Comparison of ENCODE assay signal across 8 cellular contexts in the genomic region with DNA sequence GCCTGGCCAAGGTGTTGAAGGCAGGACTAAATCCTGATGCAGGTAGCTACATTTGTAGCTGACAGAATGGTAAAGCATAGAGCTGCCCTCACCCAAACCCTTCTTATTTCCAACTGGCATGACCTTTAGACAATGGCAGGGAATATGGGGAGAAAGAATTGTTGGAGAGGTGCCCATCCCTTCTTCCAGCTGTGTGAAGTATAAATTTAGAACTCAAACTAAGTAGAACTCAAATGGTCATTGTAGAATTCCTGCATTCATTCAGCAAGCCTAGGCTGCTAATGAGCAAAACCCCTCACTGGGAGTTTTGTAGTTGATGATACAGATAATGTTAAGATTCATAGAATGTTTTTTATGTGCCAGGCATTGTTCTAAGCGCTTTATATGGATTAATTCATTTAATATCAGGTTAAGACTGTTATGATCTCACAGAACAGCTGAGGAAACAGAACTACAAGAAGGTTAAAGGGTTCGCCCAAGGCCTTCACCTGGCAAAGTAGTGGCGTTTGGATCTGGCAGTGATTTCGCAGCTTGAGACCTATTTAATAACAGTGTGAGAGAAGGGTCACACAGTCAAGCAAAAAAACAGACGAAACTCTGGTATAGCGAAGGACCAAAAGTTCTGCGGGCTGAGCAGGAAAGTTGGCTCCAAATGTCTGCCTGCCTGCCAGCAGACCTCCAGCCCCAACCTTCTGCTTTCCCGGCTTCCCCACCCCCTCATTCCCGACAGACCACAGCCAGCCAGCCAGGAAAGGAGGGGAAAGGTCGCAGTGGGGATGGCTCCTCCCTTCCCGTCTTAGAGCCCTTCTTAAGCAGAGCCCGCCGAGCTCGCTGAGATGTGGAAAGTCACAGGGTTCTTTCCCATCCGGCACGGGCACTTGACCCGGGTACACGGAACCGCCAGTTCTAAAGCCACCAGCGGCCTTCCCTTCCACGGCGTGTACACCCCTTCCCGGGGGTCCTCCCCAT. TPM values are rescaled to one million over a fixed set of nuclear protein-coding genes. Genes with fewer than 3 reads are reported as not detected.
A peak's percentile ranks its signal among the peaks of the same experiment; 100 is the strongest.
DNase-seq lines count a peak whose midpoint lies in the region; ATAC-seq, FAIRE-seq and TF ChIP-seq lines count a peak whose summit lies in the region.

No MANE protein-coding gene starts in this region.

- peak overlapping the region; percentile 95 for H3K4me3 Mint-ChIP-seq in Calu3 (ENCODE audit: low read depth, unreplicated experiment)
- peak overlapping the region; percentile 24 for H3K4me3 Mint-ChIP-seq in activated CD8-positive, alpha-beta T cell treated with anti-CD3 and anti-CD28 coated beads for 36 hours

- intact Hi-C loops in Calu3 (cut with micrococcal nuclease; ENCODE audit: unreplicated experiment), result no loop called here
- intact Hi-C loops in activated CD8-positive, alpha-beta T cell treated with anti-CD3 and anti-CD28 coated beads for 36 hours (cut with micrococcal nuclease), result loop anchor here (10.0 kb wide), 1 partner anchor 49 kb away; the partner anchor contains the start of gene IMPDH1
- intact Hi-C loops in left cardiac atrium (cut with DNase I), result no loop called here
- intact Hi-C loops in pancreas (cut with DNase I), result no loop called here

- WGBS in pancreas, 2 donors, result 23 to 26% methylated on average over 21 to 23 of the region's 23 CpGs

- peak overlapping the region in 1 of 4 donors; percentile 74 for H3K4me3 ChIP-seq in pancreas

- ATAC-seq in activated CD8-positive, alpha-beta T cell treated with anti-CD3 and anti-CD28 coated beads for 36 hours, result no peak
- ATAC-seq in left cardiac atrium (peak; percentile 81 to 87), pancreas (peak; percentile 65 to 81 (median 74))

- TF ChIP-seq CTCF in Calu3 (IDR thresholded peaks at IDR 0.05; ENCODE audit: unreplicated experiment) (no peak), pancreas (IDR thresholded peaks at IDR 0.05) (no peak), GM20000 (IDR thresholded peaks at IDR 0.05; ENCODE audit: extremely low read depth, missing control alignments) (no peak)
- TF ChIP-seq CTCF in activated CD8-positive, alpha-beta T cell treated with anti-CD3 and anti-CD28 coated beads for 36 hours (IDR thresholded peaks at IDR 0.05), result no peak

- BruUV-seq in Calu3 (replicated peaks; lab: Mats Ljungman, UMichigan), result no TSS peak

- H3K36me3 ChIP-seq in pancreas, result no peaks in the 10 kb centered on the region

- peaks cover 38% of the 10 kb centered on the region for H3K36me3 Mint-ChIP-seq in Calu3 (ENCODE audit: insufficient read depth, unreplicated experiment)
- peaks cover 33% of the 10 kb centered on the region for H3K36me3 Mint-ChIP-seq in activated CD8-positive, alpha-beta T cell treated with anti-CD3 and anti-CD28 coated beads for 36 hours (ENCODE audit: low read depth)

- no peak for DNase-seq in Calu3
- no peak for DNase-seq in activated CD8-positive, alpha-beta T cell treated with anti-CD3 and anti-CD28 coated beads for 36 hours
- DNase-seq in left cardiac atrium, result peak; percentile 94
- peak; percentile 73 to 90 (median 80) for DNase-seq in pancreas
- DNase-seq in NCI-H510A (lab: John Stamatoyannopoulos, UW), result no peak
- no peak for DNase-seq in NOMO-1 treated with DMSO at 0.1 percent for 48 hours (lab: John Stamatoyannopoulos, UW; ENCODE audit: unreplicated experiment)
- DNase-seq in GM20000 (ENCODE audit: low spot score), result no peak
- no peak for DNase-seq in DMS53 (lab: John Stamatoyannopoulos, UW)

- no peaks in the 10 kb centered on the region for H3K9me3 Mint-ChIP-seq in Calu3 (ENCODE audit: low read depth, unreplicated experiment)
- no peaks in the 10 kb centered on the region for H3K9me3 Mint-ChIP-seq in activated CD8-positive, alpha-beta T cell treated with anti-CD3 and anti-CD28 coated beads for 36 hours

- peak overlapping the region; percentile 77 to 94 (median 88) for H3K27ac ChIP-seq in pancreas

- H3K9me3 ChIP-seq in pancreas, result no peaks in the 10 kb centered on the region

- H3K27me3 Mint-ChIP-seq in Calu3 (ENCODE audit: unreplicated experiment), result peaks cover 14% of the 10 kb centered on the region
- H3K27me3 Mint-ChIP-seq in activated CD8-positive, alpha-beta T cell treated with anti-CD3 and anti-CD28 coated beads for 36 hours, result peaks cover 13% of the 10 kb centered on the region

- H3K4me1 Mint-ChIP-seq in Calu3 (ENCODE audit: low read depth, unreplicated experiment), result peaks cover 33% of the 10 kb centered on the region
- H3K4me1 Mint-ChIP-seq in activated CD8-positive, alpha-beta T cell treated with anti-CD3 and anti-CD28 coated beads for 36 hours (ENCODE audit: low read depth), result peaks cover 57% of the 10 kb centered on the region

- H3K27me3 ChIP-seq in pancreas, result no peaks in the 10 kb centered on the region

- CTCF ChIA-PET in Calu3 (lab: Charles Lee), result interaction anchor here (1.3 kb wide), 1 partner anchor 13 kb away, joined by 6 read pairs; no protein-coding TSS in a partner anchor
- CTCF ChIA-PET in activated CD8-positive, alpha-beta T cell treated with anti-CD3 and anti-CD28 coated beads for 36 hours (lab: Charles Lee), result interaction anchor here (1.1 to 5.6 kb wide), 5 partner anchors 10 to 27 kb away, joined by 3 to 85 read pairs (median 10); no protein-coding TSS in a partner anchor

- peaks cover 25 to 37% (median 30%) of the 10 kb centered on the region in 3 donors for H3K4me1 ChIP-seq in pancreas

- H3K27ac Mint-ChIP-seq in Calu3 (ENCODE audit: unreplicated experiment), result no peak overlapping the region
- peak overlapping the region; percentile 99 for H3K27ac Mint-ChIP-seq in activated CD8-positive, alpha-beta T cell treated with anti-CD3 and anti-CD28 coated beads for 36 hours

- POLR2A ChIA-PET in activated CD8-positive, alpha-beta T cell treated with anti-CD3 and anti-CD28 coated beads for 36 hours (lab: Charles Lee), result no interaction called here

- no peak for FAIRE-seq in pancreas (lab: Jason Lieb, UNC)

RNA-seq across cellular contexts. Expression of gene HILPDA, which starts 1.6 kb away (rescaled TPM):
- total RNA-seq in Calu3 (2022), result 14.5 and 17.4 TPM in 2 replicates
- 100 to 1,000 TPM; 344 to 362 TPM for total RNA-seq in activated CD8-positive, alpha-beta T cell treated with anti-CD3 and anti-CD28 coated beads for 36 hours
- 10 to 100 TPM in 1 of 2 donors, 1 to 10 TPM in 1; 9.7 to 15.2 TPM for total RNA-seq in left cardiac atrium
- 1 to 10 TPM; 2.0 to 7.4 (median 4.2) TPM for total RNA-seq in pancreas
- polyA plus RNA-seq in pancreas, result 1 to 10 TPM; 5.4 to 6.7 TPM

RNA-seq across cellular contexts. Expression of gene METTL2B, which starts 22.4 kb away (rescaled TPM):
- total RNA-seq in Calu3 (2022), result 29.7 and 30.0 TPM in 2 replicates
- total RNA-seq in activated CD8-positive, alpha-beta T cell treated with anti-CD3 and anti-CD28 coated beads for 36 hours, result 10 to 100 TPM; 38.9 to 45.6 TPM
- total RNA-seq in left cardiac atrium, result 10 to 100 TPM; 17.2 to 19.3 TPM
- 10 to 100 TPM in 4 of 6 donors, 1 to 10 TPM in 2; 8.8 to 12.6 (median 10.8) TPM for total RNA-seq in pancreas
- polyA plus RNA-seq in pancreas, result 1 to 10 TPM; 6.2 to 6.7 TPM

RNA-seq across cellular contexts. Expression of gene IMPDH1, which starts 44.3 kb away (rescaled TPM):
- total RNA-seq in Calu3 (2022) (57.1 and 57.3 TPM in 2 replicates), left cardiac atrium (10 to 100 TPM; 31.2 to 34.1 TPM), pancreas (10 to 100 TPM; 16.8 to 25.7 (median 19.8) TPM)
- 10 to 100 TPM; 60.5 to 68.1 TPM for total RNA-seq in activated CD8-positive, alpha-beta T cell treated with anti-CD3 and anti-CD28 coated beads for 36 hours
- 10 to 100 TPM; 18.3 to 26.0 TPM for polyA plus RNA-seq in pancreas

Comparison
In these comparisons a context has a peak if more than half of its experiments do, and no peak if none do; other contexts are left out.
1. DNase-seq: peak in left cardiac atrium (single experiment) and pancreas (6 of 6); none in Calu3 (single experiment), activated CD8-positive, alpha-beta T cell treated with anti-CD3 and anti-CD28 coated beads for 36 hours (single experiment), NCI-H510A (single experiment), NOMO-1 treated with DMSO at 0.1 percent for 48 hours (single experiment), GM20000 (single experiment) and DMS53 (single experiment).
2. RNA of gene HILPDA, which starts 1.6 kb away (total RNA-seq): 344 to 362 TPM in activated CD8-positive, alpha-beta T cell treated with anti-CD3 and anti-CD28 coated beads for 36 hours; 14.5 to 17.4 TPM in Calu3, 9.7 to 15.2 TPM in left cardiac atrium and 2.0 to 7.4 TPM in pancreas; every median in the first group is over 10 times any median in the second.